In genomic region chr10:110803239-110803593, GRCh38 we compare ENCODE assay signal across 9 cellular contexts.
DNase-seq lines count a peak whose midpoint lies in the region; ATAC-seq and TF ChIP-seq lines count a peak whose summit lies in the region.
"Had no signal": no experiment of that assay in that cellular context is flagged by ENCODE, and none has a peak within 500 bp of the region (broad histone marks: within the 10 kb centered on the region; RNA-seq: fewer than 3 reads in every experiment).

No MANE protein-coding gene starts in this region.

- TF ChIP-seq POLR2A in body of pancreas (IDR thresholded peaks at IDR 0.05) (no peak), transverse colon (IDR thresholded peaks at IDR 0.05) (no peak), upper lobe of left lung (IDR thresholded peaks at IDR 0.05) (no peak)

- peaks cover 43% of the 10 kb centered on the region for H3K4me1 Mint-ChIP-seq in activated naive CD4-positive, alpha-beta T cell treated with anti-CD3 and anti-CD28 coated beads, Interleukin-2, amount 10 ng/mL, durations not matched to agents 7 days and 5 days

- CTCF ChIA-PET in activated naive CD4-positive, alpha-beta T cell treated with anti-CD3 and anti-CD28 coated beads, Interleukin-2, amount 10 ng/mL, durations not matched to agents 7 days and 5 days (lab: Charles Lee): interaction anchor here (0.6 to 3.3 kb wide), 27 partner anchors 9 to 192 kb away, joined by 3 to 47 read pairs (median 4); partner anchors contain the start of gene PDCD4

- H3K4me3 Mint-ChIP-seq in activated naive CD4-positive, alpha-beta T cell treated with anti-CD3 and anti-CD28 coated beads, Interleukin-2, amount 10 ng/mL, durations not matched to agents 7 days and 5 days: no peak overlapping the region

- DNase-seq in activated naive CD4-positive, alpha-beta T cell treated with anti-CD3 and anti-CD28 coated beads, Interleukin-2, amount 10 ng/mL, durations not matched to agents 7 days and 5 days: no peak
- DNase-seq in activated naive CD4-positive, alpha-beta T cell treated with anti-CD3 and anti-CD28 coated beads, Interleukin-2, amount 50 U/mL, for 16 hours: no peak
- no peak for DNase-seq in body of pancreas
- DNase-seq in transverse colon: no peak
- DNase-seq in NCI-H1436 treated with DMSO at 0.1 percent for 48 hours (lab: John Stamatoyannopoulos, UW): no peak
- DNase-seq in upper lobe of left lung: no peak
- no peak for DNase-seq in left lobe of liver (ENCODE audit: low spot score)

- H3K27me3 ChIP-seq in body of pancreas (no peaks in the 10 kb centered on the region), transverse colon (no peaks in the 10 kb centered on the region), upper lobe of left lung (no peaks in the 10 kb centered on the region)
- H3K27me3 ChIP-seq: right lobe of liver had no signal

- intact Hi-C loops in body of pancreas (cut with DNase I) (loop anchor here (10.0 kb wide), 1 partner anchor 92 kb away; no protein-coding TSS in a partner anchor), transverse colon (cut with DNase I; ENCODE audit: low total_unique reads) (no loop called here)

- H3K27ac Mint-ChIP-seq in activated naive CD4-positive, alpha-beta T cell treated with anti-CD3 and anti-CD28 coated beads, Interleukin-2, amount 10 ng/mL, durations not matched to agents 7 days and 5 days: peak overlapping the region; percentile 88

- TF ChIP-seq CTCF in body of pancreas (IDR thresholded peaks at IDR 0.05) (no peak), transverse colon (IDR thresholded peaks at IDR 0.05) (no peak), upper lobe of left lung (IDR thresholded peaks at IDR 0.05) (no peak)

- peaks cover 9% of the 10 kb centered on the region for H3K27me3 Mint-ChIP-seq in activated naive CD4-positive, alpha-beta T cell treated with anti-CD3 and anti-CD28 coated beads, Interleukin-2, amount 10 ng/mL, durations not matched to agents 7 days and 5 days

- 44 to 50% methylated on average over 5 of the region's 5 CpGs for WGBS in body of pancreas, 2 donors
- 56 to 60% methylated on average over 1 to 5 of the region's 5 CpGs for WGBS in transverse colon (ENCODE audit: low coverage in 1 of 2), 2 donors
- WGBS in upper lobe of left lung, 2 donors: 75 to 82% methylated on average over 5 of the region's 5 CpGs

- H3K36me3 Mint-ChIP-seq in activated naive CD4-positive, alpha-beta T cell treated with anti-CD3 and anti-CD28 coated beads, Interleukin-2, amount 10 ng/mL, durations not matched to agents 7 days and 5 days: peaks cover 2% of the 10 kb centered on the region

- ATAC-seq in HG03103 (IDR thresholded peaks at IDR 0.05; ENCODE audit: low read depth, unreplicated experiment) (peak; percentile 70), body of pancreas (no peak), upper lobe of left lung (ENCODE audit: low FRiP score in 2 of 2) (no peak), left lobe of liver (no peak)

- H3K27ac ChIP-seq in body of pancreas (peak overlapping the region; percentile 26 to 81 (median 72)), transverse colon (peak overlapping the region; percentile 48 to 75 (median 65)), upper lobe of left lung (peak overlapping the region in 2 of 4 donors; percentile 9 to 48)
- H3K27ac ChIP-seq: right lobe of liver had no signal

- in situ Hi-C loops in transverse colon (cut with MboI; ENCODE audit: low pct_ligation_motif_present in 1 of 4, low pct_unique_long_range_greater_than_20kb in 1 of 4, low sequenced_read_pairs in 3 of 4): loop anchor here in 2 of 4 donors (10.0 kb wide), 2 partner anchors 82 to 92 kb away; no protein-coding TSS in a partner anchor

- H3K36me3 ChIP-seq in body of pancreas (replicated peaks in 1 of 2; ENCODE audit: insufficient read depth in 1 of 2, low read depth in 2 of 2) (no peaks in the 10 kb centered on the region), transverse colon (no peaks in the 10 kb centered on the region), upper lobe of left lung (no peaks in the 10 kb centered on the region)
- H3K36me3 ChIP-seq: right lobe of liver had no signal

- H3K4me3 ChIP-seq in body of pancreas: no peak overlapping the region
- H3K4me3 ChIP-seq in transverse colon: no peak overlapping the region
- no peak overlapping the region for H3K4me3 ChIP-seq in upper lobe of left lung
- H3K4me3 ChIP-seq: right lobe of liver had no signal

- H3K9me3 Mint-ChIP-seq in activated naive CD4-positive, alpha-beta T cell treated with anti-CD3 and anti-CD28 coated beads, Interleukin-2, amount 10 ng/mL, durations not matched to agents 7 days and 5 days: no peaks in the 10 kb centered on the region

- TF ChIP-seq EP300 in transverse colon (IDR thresholded peaks at IDR 0.05; ENCODE audit: low read depth) (no peak), upper lobe of left lung (IDR thresholded peaks at IDR 0.05) (no peak)

- H3K9me3 ChIP-seq in body of pancreas (no peaks in the 10 kb centered on the region), transverse colon (no peaks in the 10 kb centered on the region), upper lobe of left lung (no peaks in the 10 kb centered on the region)
- H3K9me3 ChIP-seq: right lobe of liver had no signal

- H3K4me1 ChIP-seq in body of pancreas (peaks cover 46% of the 10 kb centered on the region), transverse colon (peaks cover 18 to 46% (median 27%) of the 10 kb centered on the region in 4 donors), upper lobe of left lung (peaks cover 11 to 21% (median 15%) of the 10 kb centered on the region in 4 donors)
